9 cellular contexts compared by ENCODE assay signal in the genomic region with DNA sequence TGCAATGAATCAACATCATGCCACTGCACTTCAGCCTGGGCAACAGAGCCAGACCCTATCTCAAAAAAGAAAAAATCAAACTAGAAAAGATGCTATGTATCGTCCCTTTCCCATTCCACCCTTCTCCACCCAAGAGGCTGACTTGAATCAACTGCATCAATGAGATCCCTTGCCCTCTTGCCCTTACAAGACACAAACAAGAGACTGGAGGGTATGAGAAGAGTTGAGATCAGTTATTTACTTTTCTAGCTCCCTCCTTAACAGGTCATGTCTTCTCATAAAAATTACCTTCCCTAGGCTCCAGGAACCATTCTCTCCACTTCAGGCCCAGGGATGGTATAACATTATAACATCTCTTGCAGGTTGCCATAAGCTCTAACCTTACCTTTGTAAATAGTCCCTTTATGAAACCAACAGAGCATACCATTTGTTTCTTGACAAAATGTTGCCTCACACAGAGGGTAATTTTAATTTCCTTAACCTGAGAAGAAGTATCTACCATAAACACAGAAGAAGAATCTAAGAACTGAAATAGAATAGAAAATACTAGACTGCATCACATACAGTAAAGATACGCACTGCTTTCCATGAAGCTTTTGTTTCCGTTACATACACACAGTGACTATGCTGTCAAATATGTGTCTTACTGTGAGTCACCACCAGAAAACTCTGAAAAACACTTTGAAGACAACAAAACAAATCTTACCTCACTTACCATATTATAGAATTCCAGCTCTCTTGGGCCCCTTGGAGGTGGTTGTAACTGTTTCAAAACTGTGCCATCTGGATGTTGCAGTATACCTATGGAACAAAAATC. TPM values are rescaled to one million over a fixed set of nuclear protein-coding genes. Genes with fewer than 3 reads are reported as not detected.
DNase-seq lines count a peak whose midpoint lies in the region; ATAC-seq, FAIRE-seq and TF ChIP-seq lines count a peak whose summit lies in the region.
"Had no signal": no experiment of that assay in that cellular context is flagged by ENCODE, and none has a peak within 500 bp of the region (broad histone marks: within the 10 kb centered on the region; RNA-seq: fewer than 3 reads in every experiment).

No MANE protein-coding gene starts in this region.

- H3K4me3 ChIP-seq in choroid plexus epithelial cell (ENCODE audit: low read depth, low read length) (no peak overlapping the region), kidney (ENCODE audit: low read length in 2 of 2) (no peak overlapping the region)
- H3K4me3 ChIP-seq: prostate gland had no signal

- no peak for ATAC-seq in GM21526 (IDR thresholded peaks at IDR 0.05; ENCODE audit: low FRiP score, unreplicated experiment)

- intact Hi-C loops in kidney (cut with DNase I): no loop called here

- H3K36me3 ChIP-seq in kidney (ENCODE audit: control insufficient read depth in 1 of 2, insufficient read depth in 2 of 2, low read length in 2 of 2): no peaks in the 10 kb centered on the region
- H3K36me3 ChIP-seq: prostate gland had no signal

- TF ChIP-seq CTCF in choroid plexus epithelial cell (conservative IDR thresholded peaks at IDR 0.05; ENCODE audit: low read depth, low read length): no peak
- no peak for TF ChIP-seq CTCF in kidney (IDR thresholded peaks at IDR 0.05; ENCODE audit: borderline replicate concordance, extremely low read depth, insufficient read depth)

- FAIRE-seq in kidney (lab: Jason Lieb, UNC): no peak

- H3K9ac ChIP-seq in kidney (ENCODE audit: low read length in 2 of 2): no peak overlapping the region

- H3K9me3 ChIP-seq in kidney (ENCODE audit: control insufficient read depth in 1 of 2, low read length in 2 of 2): no peaks in the 10 kb centered on the region
- H3K9me3 ChIP-seq: prostate gland had no signal

- DNase-seq in ELR (ENCODE audit: low read depth) (peak; percentile 94), M059J (ENCODE audit: low read depth) (peak; percentile 93), choroid plexus epithelial cell (ENCODE audit: low read depth) (peak; percentile 96), pulmonary artery endothelial cell (ENCODE audit: low read depth, low spot score) (peak; percentile 90), kidney (no peak)
- DNase-seq in activated CD4-positive, alpha-beta T cell treated with anti-CD3 and anti-CD28 coated beads, Interleukin-2, amount 50 U/mL, for 1 hour: no peak
- DNase-seq: activated CD4-positive, alpha-beta T cell treated with anti-CD3 and anti-CD28 coated beads for 4 hours had no signal

- H3K27ac ChIP-seq in kidney (ENCODE audit: low read depth in 2 of 2, low read length in 2 of 2): no peak overlapping the region
- H3K27ac ChIP-seq: prostate gland had no signal

- H3K4me1 ChIP-seq in kidney (ENCODE audit: control insufficient read depth in 1 of 2, insufficient read depth in 1 of 2, low read depth in 1 of 2, low read length in 2 of 2): no peaks in the 10 kb centered on the region
- H3K4me1 ChIP-seq: prostate gland had no signal

RNA-seq across cellular contexts. Expression of a gene that starts 30.5 kb away (rescaled TPM):
- 7.4 and 9.3 TPM in 2 replicates for total RNA-seq in M059J (2014; rRNA removed; shearing (Covaris generic))
- total RNA-seq in pulmonary artery endothelial cell: 10.3 and 11.0 TPM in 2 replicates
- total RNA-seq in kidney: 5.0 TPM
- polyA plus RNA-seq in kidney (ENCODE audit: insufficient read depth, low read depth, low replicate concordance): 1.7 TPM

RNA-seq across cellular contexts. Expression of a gene that starts 31.7 kb away (rescaled TPM):
- total RNA-seq in M059J (2014; rRNA removed; shearing (Covaris generic)): 82.2 and 120 TPM in 2 replicates
- 50.8 and 52.0 TPM in 2 replicates for total RNA-seq in pulmonary artery endothelial cell
- total RNA-seq in kidney: 38.0 TPM
- polyA plus RNA-seq in kidney (ENCODE audit: insufficient read depth, low read depth, low replicate concordance): 216 TPM

Comparison
In these comparisons a context has a peak if more than half of its experiments do, and no peak if none do; other contexts are left out.
1. DNase-seq: peak in ELR (single experiment), M059J (single experiment), choroid plexus epithelial cell (single experiment) and pulmonary artery endothelial cell (single experiment); none in kidney (single experiment) and activated CD4-positive, alpha-beta T cell treated with anti-CD3 and anti-CD28 coated beads, Interleukin-2, amount 50 U/mL, for 1 hour (single experiment).